Comparison of ENCODE assay signal across 25 cellular contexts in genomic region chr2:63287961-63288360, GRCh38.
"Had no signal": no experiment of that assay in that cellular context is flagged by ENCODE, and none has a peak within 500 bp of the region (broad histone marks: within the 10 kb centered on the region; RNA-seq: fewer than 3 reads in every experiment).

No MANE protein-coding gene starts in this region.

- H3K36me3 ChIP-seq: ascending aorta, breast epithelium, cardiac muscle cell, esophagus squamous epithelium had no signal

- ATAC-seq: activated CD4-positive, alpha-beta T cell treated with anti-CD3 and anti-CD28 coated beads for 36 hours; activated CD8-positive, alpha-beta memory T cell treated with anti-CD3 and anti-CD28 coated beads, Interleukin-2, amount 10 ng/mL, durations not matched to agents 7 days and 5 days; activated CD8-positive, alpha-beta T cell treated with anti-CD3 and anti-CD28 coated beads, Interleukin-2, amount 10 ng/mL, durations not matched to agents 7 days and 5 days; activated naive CD4-positive, alpha-beta T cell treated with anti-CD3 and anti-CD28 coated beads, Interleukin-2, amount 50 U/mL, for 72 hours had no signal

- H3K27me3 ChIP-seq: ascending aorta, breast epithelium, cardiac muscle cell, esophagus squamous epithelium had no signal

- DNase-seq: activated CD4-positive, alpha-beta memory T cell treated with anti-CD3 and anti-CD28 coated beads for 36 hours; activated CD4-positive, alpha-beta T cell treated with anti-CD3 and anti-CD28 coated beads for 36 hours; activated CD4-positive, alpha-beta T cell treated with anti-CD3 and anti-CD28 coated beads, Interleukin-2, amount 10 ng/mL, durations not matched to agents 24 days and 14 days; activated CD4-positive, CD25-positive, alpha-beta regulatory T cell; activated CD4-positive, CD25-positive, alpha-beta regulatory T cell treated with anti-CD3 and anti-CD28 coated beads, Interleukin-2, amount 50 U/mL, for 72 hours; activated CD8-positive, alpha-beta memory T cell treated with anti-CD3 and anti-CD28 coated beads, Interleukin-2, amount 10 ng/mL, durations not matched to agents 7 days and 5 days; activated CD8-positive, alpha-beta memory T cell treated with anti-CD3 and anti-CD28 coated beads, Interleukin-2, amount 50 U/mL, for 4 hours; activated CD8-positive, alpha-beta T cell treated with anti-CD3 and anti-CD28 coated beads, Interleukin-2, amount 10 ng/mL, durations not matched to agents 7 days and 5 days; activated gamma-delta T cell; activated naive CD4-positive, alpha-beta T cell; activated naive CD4-positive, alpha-beta T cell treated with anti-CD3 and anti-CD28 coated beads, Interleukin-2, amount 10 ng/mL, durations not matched to agents 7 days and 5 days; activated naive CD8-positive, alpha-beta T cell treated with anti-CD3 and anti-CD28 coated beads, Interleukin-2, amount 10 ng/mL, durations not matched to agents 7 days and 5 days; activated T-cell treated with anti-CD3 and anti-CD28 coated beads, Interleukin-2, amount 50 U/mL, for 1 hour; activated T-cell treated with anti-CD3 and anti-CD28 coated beads, Interleukin-2, amount 50 U/mL, for 48 hours; central memory CD4-positive, alpha-beta T cell; effector CD8-positive, alpha-beta T cell; esophagus squamous epithelium; head of caudate nucleus; hippocampal formation; T-helper 2 cell had no signal

- H3K4me3 ChIP-seq: ascending aorta, breast epithelium, cardiac muscle cell, esophagus squamous epithelium had no signal

- H3K4me1 ChIP-seq: ascending aorta, breast epithelium, esophagus squamous epithelium had no signal

- H3K27ac ChIP-seq: ascending aorta, breast epithelium, cardiac muscle cell, epithelial cell of prostate, esophagus squamous epithelium had no signal
